In the genomic region with DNA sequence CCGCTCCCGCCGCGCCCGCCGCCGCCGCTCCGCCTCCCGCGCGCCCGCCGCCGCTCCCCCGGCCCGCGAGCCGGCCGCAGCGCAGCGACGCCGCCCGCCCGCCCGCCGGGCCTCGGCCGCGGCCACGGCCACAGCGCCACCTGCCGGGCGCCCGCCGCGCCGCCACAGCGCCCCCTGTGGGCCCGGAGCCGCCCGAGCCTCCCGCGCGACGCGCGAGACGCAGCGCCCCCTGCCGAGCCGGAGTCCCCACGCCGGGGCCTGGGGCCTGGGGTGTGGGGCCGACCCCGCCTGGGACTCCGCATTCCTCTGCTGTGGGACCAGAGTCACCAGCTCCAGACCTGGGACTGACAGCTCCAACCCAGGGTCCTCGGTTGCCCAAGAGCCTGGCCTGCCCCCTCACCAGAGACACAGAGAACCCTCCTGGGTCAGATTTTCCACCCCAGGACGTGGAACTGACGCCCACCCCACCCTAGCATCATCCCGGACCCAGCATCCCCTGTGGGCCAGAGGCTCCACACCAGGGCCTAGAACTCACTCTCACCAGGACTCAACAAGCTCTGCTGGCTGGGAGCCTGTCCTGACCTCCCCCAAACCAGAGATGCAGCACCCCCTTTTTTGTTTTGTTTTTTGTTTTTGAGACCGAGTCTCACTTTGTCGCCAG, we compare ENCODE assay signal across 8 cellular contexts. TPM values are rescaled to one million over a fixed set of nuclear protein-coding genes. Genes with fewer than 3 reads are reported as not detected.
DNase-seq lines count a peak whose midpoint lies in the region; ATAC-seq lines count a peak whose summit lies in the region.

A gene with protein sequence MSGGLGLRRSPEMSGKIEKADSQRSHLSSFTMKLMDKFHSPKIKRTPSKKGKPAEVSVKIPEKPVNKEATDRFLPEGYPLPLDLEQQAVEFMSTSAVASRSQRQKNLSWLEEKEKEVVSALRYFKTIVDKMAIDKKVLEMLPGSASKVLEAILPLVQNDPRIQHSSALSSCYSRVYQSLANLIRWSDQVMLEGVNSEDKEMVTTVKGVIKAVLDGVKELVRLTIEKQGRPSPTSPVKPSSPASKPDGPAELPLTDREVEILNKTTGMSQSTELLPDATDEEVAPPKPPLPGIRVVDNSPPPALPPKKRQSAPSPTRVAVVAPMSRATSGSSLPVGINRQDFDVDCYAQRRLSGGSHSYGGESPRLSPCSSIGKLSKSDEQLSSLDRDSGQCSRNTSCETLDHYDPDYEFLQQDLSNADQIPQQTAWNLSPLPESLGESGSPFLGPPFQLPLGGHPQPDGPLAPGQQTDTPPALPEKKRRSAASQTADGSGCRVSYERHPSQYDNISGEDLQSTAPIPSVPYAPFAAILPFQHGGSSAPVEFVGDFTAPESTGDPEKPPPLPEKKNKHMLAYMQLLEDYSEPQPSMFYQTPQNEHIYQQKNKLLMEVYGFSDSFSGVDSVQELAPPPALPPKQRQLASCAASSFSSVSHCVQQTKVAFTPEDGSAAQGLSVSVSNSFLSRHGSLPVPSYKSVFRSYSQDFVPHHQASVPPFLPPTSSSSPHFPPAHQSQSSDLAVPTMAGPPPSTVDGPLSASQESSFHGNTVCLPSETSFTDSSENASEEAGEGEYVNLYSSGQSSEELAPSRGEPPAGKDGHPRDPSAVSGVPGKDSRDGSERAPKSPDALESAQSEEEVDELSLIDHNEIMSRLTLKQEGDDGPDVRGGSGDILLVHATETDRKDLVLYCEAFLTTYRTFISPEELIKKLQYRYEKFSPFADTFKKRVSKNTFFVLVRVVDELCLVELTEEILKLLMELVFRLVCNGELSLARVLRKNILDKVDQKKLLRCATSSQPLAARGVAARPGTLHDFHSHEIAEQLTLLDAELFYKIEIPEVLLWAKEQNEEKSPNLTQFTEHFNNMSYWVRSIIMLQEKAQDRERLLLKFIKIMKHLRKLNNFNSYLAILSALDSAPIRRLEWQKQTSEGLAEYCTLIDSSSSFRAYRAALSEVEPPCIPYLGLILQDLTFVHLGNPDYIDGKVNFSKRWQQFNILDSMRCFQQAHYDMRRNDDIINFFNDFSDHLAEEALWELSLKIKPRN (N-terminal part only) (minus strand): TSS at position 89 of the 661 bp plus-strand sequence. CDS start 246 bp downstream, outside the sequence.

- H3K4me3 ChIP-seq in GM08714 (ENCODE audit: low read length) (peak within 1 kb of the TSS; percentile 78), endocrine pancreas (ENCODE audit: control insufficient read depth, insufficient read depth, low read length) (peak within 1 kb of the TSS; percentile 65)

- no peaks in the 10 kb centered on the region for H3K27me3 ChIP-seq in endocrine pancreas (ENCODE audit: control insufficient read depth, insufficient read depth, low read length)

- POLR2A ChIA-PET in activated CD8-positive, alpha-beta memory T cell treated with anti-CD3 and anti-CD28 coated beads for 36 hours (lab: Charles Lee): interaction anchor here (0.7 to 1.7 kb wide), 6 partner anchors 11 to 115 kb away, joined by 3 to 14 read pairs (median 6); no protein-coding TSS in a partner anchor

- peak; percentile 39 for DNase-seq in HCEC 1CT
- DNase-seq in NCI-H1105 (lab: John Stamatoyannopoulos, UW): peak; percentile 12
- DNase-seq in middle frontal gyrus (ENCODE audit: extremely low spot score, low spot score): peak; percentile 16
- peak; percentile 79 to 83 for DNase-seq in stimulated activated CD8-positive, alpha-beta memory T cell treated with anti-CD3 and anti-CD28 coated beads, Interleukin-2, amount 100 ng/mL, for 48 hours (ENCODE audit: low read depth in 2 of 2)

- no peaks in the 10 kb centered on the region for H3K36me3 ChIP-seq in endocrine pancreas (ENCODE audit: control insufficient read depth, insufficient read depth, low read length)

- no peaks in the 10 kb centered on the region for H3K9me3 ChIP-seq in endocrine pancreas (ENCODE audit: control insufficient read depth, low read length)

- CTCF ChIA-PET in activated CD8-positive, alpha-beta memory T cell treated with anti-CD3 and anti-CD28 coated beads for 36 hours (lab: Charles Lee): interaction anchor here (0.5 to 3.9 kb wide), 38 partner anchors 9 to 248 kb away, joined by 3 to 35 read pairs (median 4); no protein-coding TSS in a partner anchor

- peak within 1 kb of the TSS; percentile 65 for H3K9ac ChIP-seq in endocrine pancreas (ENCODE audit: control insufficient read depth, insufficient read depth, low read length)

- no peak for ATAC-seq in GM21825 (IDR thresholded peaks at IDR 0.05; ENCODE audit: unreplicated experiment)

- H3K4me1 ChIP-seq in endocrine pancreas (ENCODE audit: control insufficient read depth, insufficient read depth, low read length): no peaks in the 10 kb centered on the region

RNA-seq across cellular contexts. Expression of the gene that starts here (rescaled TPM):
- 100 to 1,000 TPM; 125 to 136 TPM for total RNA-seq in activated CD8-positive, alpha-beta memory T cell treated with anti-CD3 and anti-CD28 coated beads for 36 hours

Comparison
In these comparisons a context has a peak if more than half of its experiments do, and no peak if none do; other contexts are left out.
1. DNase-seq: peak in every context shown above with its lines; median percentile 81 in stimulated activated CD8-positive, alpha-beta memory T cell treated with anti-CD3 and anti-CD28 coated beads, Interleukin-2, amount 100 ng/mL, for 48 hours; 39 in HCEC 1CT; 16 in middle frontal gyrus; 12 in NCI-H1105.